21 cellular contexts compared by ENCODE assay signal in genomic region chr12:3930216-3930615, GRCh38. TPM values are rescaled to one million over a fixed set of nuclear protein-coding genes. Genes with fewer than 3 reads are reported as not detected.
DNase-seq lines count a peak whose midpoint lies in the region; ATAC-seq and TF ChIP-seq lines count a peak whose summit lies in the region.
"Had no signal": no experiment of that assay in that cellular context is flagged by ENCODE, and none has a peak within 500 bp of the region (broad histone marks: within the 10 kb centered on the region; RNA-seq: fewer than 3 reads in every experiment).

No MANE protein-coding gene starts in this region.

- H3K4me1 ChIP-seq in GM23338 (ENCODE audit: insufficient read depth): peaks cover 16% of the 10 kb centered on the region
- peaks cover 17% of the 10 kb centered on the region for H3K4me1 ChIP-seq in testis

- H3K9me3 Mint-ChIP-seq in GM23338 (no peaks in the 10 kb centered on the region), WTC11 (peaks cover 8% of the 10 kb centered on the region), mesothelial cell of epicardium (peaks cover 7% of the 10 kb centered on the region), natural killer cell (no peaks in the 10 kb centered on the region)
- H3K9me3 Mint-ChIP-seq: CD14-positive monocyte had no signal

- H3K4me1 Mint-ChIP-seq in GM23338 (peaks cover 32% of the 10 kb centered on the region), WTC11 (peaks cover 38% of the 10 kb centered on the region), mesothelial cell of epicardium (peaks cover 53% of the 10 kb centered on the region), natural killer cell (peaks cover 5% of the 10 kb centered on the region in 2 donors)

- CTCF ChIA-PET in WTC11 (lab: Charles Lee): interaction anchor here (0.9 to 1.1 kb wide), 2 partner anchors 33 to 34 kb away, joined by 3 read pairs; no protein-coding TSS in a partner anchor

- no peaks in the 10 kb centered on the region for H4K20me1 ChIP-seq in GM23338 (replicated peaks; ENCODE audit: insufficient read depth)

- no peaks in the 10 kb centered on the region for H3K27me3 ChIP-seq in GM23338 (ENCODE audit: insufficient read depth)
- no peaks in the 10 kb centered on the region for H3K27me3 ChIP-seq in testis

- intact Hi-C loops in natural killer cell (cut with micrococcal nuclease) (no loop called here), testis (cut with DNase I; ENCODE audit: low total_unique reads) (no loop called here)

- 83 to 91% methylated on average over 7 of the region's 7 CpGs for WGBS in testis, 2 donors

- no peak overlapping the region for H2AFZ ChIP-seq in GM23338

- H3K27ac ChIP-seq in GM23338 (ENCODE audit: low read depth): no peak overlapping the region
- peak overlapping the region in 1 of 2 donors; percentile 82 for H3K27ac ChIP-seq in testis

- H3K36me3 ChIP-seq in GM23338 (ENCODE audit: insufficient read depth): no peaks in the 10 kb centered on the region
- no peaks in the 10 kb centered on the region for H3K36me3 ChIP-seq in testis (ENCODE audit: low read depth, missing control alignments)

- POLR2A ChIA-PET in WTC11 (lab: Charles Lee): no interaction called here

- no peak overlapping the region for H3K27ac Mint-ChIP-seq in GM23338
- H3K27ac Mint-ChIP-seq in WTC11: no peak overlapping the region
- peak overlapping the region; percentile 92 for H3K27ac Mint-ChIP-seq in mesothelial cell of epicardium
- H3K27ac Mint-ChIP-seq in natural killer cell: no peak overlapping the region

- no peaks in the 10 kb centered on the region for H3K9me3 ChIP-seq in testis

- peaks cover 5% of the 10 kb centered on the region for H3K9me2 ChIP-seq in GM23338 (ENCODE audit: insufficient read depth)

- H3K4me2 ChIP-seq in GM23338: no peak overlapping the region

- ATAC-seq in GM23338 (peak; percentile 74), WTC11 (peak; percentile 19; the same call in 1 of the 2 replicates), natural killer cell (no peak)
- ATAC-seq: HCT116, HepG2, SK-N-SH treated with all-trans-retinoic acid at 6 μM for 48 hours had no signal

- no peaks in the 10 kb centered on the region for H3K36me3 Mint-ChIP-seq in GM23338 (ENCODE audit: low read depth)
- H3K36me3 Mint-ChIP-seq in WTC11: no peaks in the 10 kb centered on the region
- H3K36me3 Mint-ChIP-seq in mesothelial cell of epicardium: no peaks in the 10 kb centered on the region
- H3K36me3 Mint-ChIP-seq in natural killer cell: no peaks in the 10 kb centered on the region
- H3K36me3 Mint-ChIP-seq: CD14-positive monocyte had no signal

- no peak for TF ChIP-seq CTCF in GM23338 (conservative IDR thresholded peaks at IDR 0.05; ENCODE audit: low read depth in 2 of 2)
- no peak for TF ChIP-seq CTCF in WTC11 (IDR thresholded peaks at IDR 0.05)
- no peak for TF ChIP-seq CTCF in mesothelial cell of epicardium (IDR thresholded peaks at IDR 0.05; ENCODE audit: unreplicated experiment)
- TF ChIP-seq CTCF in natural killer cell (IDR thresholded peaks at IDR 0.05): no peak
- no peak for TF ChIP-seq CTCF in testis (IDR thresholded peaks at IDR 0.05)

- H3K79me2 ChIP-seq in GM23338 (replicated peaks; ENCODE audit: insufficient read depth): no peaks in the 10 kb centered on the region

- H3K4me3 Mint-ChIP-seq in GM23338 (no peak overlapping the region), WTC11 (no peak overlapping the region), mesothelial cell of epicardium (no peak overlapping the region), natural killer cell (no peak overlapping the region)
- H3K4me3 Mint-ChIP-seq: CD14-positive monocyte had no signal

- H3K27me3 Mint-ChIP-seq in GM23338 (ENCODE audit: insufficient read depth, low read depth, poor library complexity) (peaks cover 4% of the 10 kb centered on the region), WTC11 (ENCODE audit: low read depth) (no peaks in the 10 kb centered on the region; the same call in 1 of the 2 replicates), mesothelial cell of epicardium (ENCODE audit: low read depth) (peaks cover under 1% of the 10 kb centered on the region), natural killer cell (ENCODE audit: low read depth in 2 of 2) (peaks cover 25 to 52% of the 10 kb centered on the region in 2 donors)

- TF ChIP-seq POLR2A in testis (IDR thresholded peaks at IDR 0.05): no peak

- H3K4me3 ChIP-seq in GM23338 (no peak overlapping the region), testis (no peak overlapping the region)

- H3F3A ChIP-seq in GM23338 (replicated peaks; ENCODE audit: low read depth): 0 out of 2 replicates have a peak, but pooled peaks cover 2% of the 10 kb centered on the region

- DNase-seq in GM23338 (ENCODE audit: low spot score) (no peak), WTC11 (ENCODE audit: low spot score) (no peak), mesothelial cell of epicardium (ENCODE audit: low spot score in 2 of 2, unreplicated experiment in 2 of 2) (no peak), pons (ENCODE audit: low spot score) (peak; percentile 64), natural killer cell (no peak), GF-D8 (lab: John Stamatoyannopoulos, UW) (no peak), testis (no peak), NCI-H226 (no peak)
- DNase-seq: DND-41; KBM-7; NCI-H1105; NCI-H2081; NCI-H2171 treated with DMSO at 0.1 percent for 48 hours; NCI-H748 treated with DMSO at 0.1 percent for 48 hours; NK-92 treated with Interleukin-12 subunit alpha and Interleukin-12 subunit beta, amount 100 ng/mL, for 24 hours; OCI-M1; SHP77 treated with DMSO at 0.1 percent for 48 hours had no signal

TF ChIP-seq in GM23338, 12 proteins besides CTCF, POLR2A, EP300 and RAD21 (continues in another document):
- TF ChIP-seq STAT1 (IDR thresholded peaks at IDR 0.05; ENCODE audit: unreplicated experiment) (no peak), ZNF331 (CRISPR knock-in tag; IDR thresholded peaks at IDR 0.05; ENCODE audit: low read depth) (no peak), ZNF114 (CRISPR knock-in tag; IDR thresholded peaks at IDR 0.05) (no peak), CREB1 (CRISPR knock-in tag; IDR thresholded peaks at IDR 0.05; ENCODE audit: low read depth) (no peak), EZH2 (IDR thresholded peaks at IDR 0.05; ENCODE audit: low read depth, unreplicated experiment) (no peak)
- TF ChIP-seq, protein P1, sequence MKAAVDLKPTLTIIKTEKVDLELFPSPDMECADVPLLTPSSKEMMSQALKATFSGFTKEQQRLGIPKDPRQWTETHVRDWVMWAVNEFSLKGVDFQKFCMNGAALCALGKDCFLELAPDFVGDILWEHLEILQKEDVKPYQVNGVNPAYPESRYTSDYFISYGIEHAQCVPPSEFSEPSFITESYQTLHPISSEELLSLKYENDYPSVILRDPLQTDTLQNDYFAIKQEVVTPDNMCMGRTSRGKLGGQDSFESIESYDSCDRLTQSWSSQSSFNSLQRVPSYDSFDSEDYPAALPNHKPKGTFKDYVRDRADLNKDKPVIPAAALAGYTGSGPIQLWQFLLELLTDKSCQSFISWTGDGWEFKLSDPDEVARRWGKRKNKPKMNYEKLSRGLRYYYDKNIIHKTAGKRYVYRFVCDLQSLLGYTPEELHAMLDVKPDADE (IDR thresholded peaks at IDR 0.05): no peak

TF ChIP-seq in WTC11, 78 proteins besides CTCF, POLR2A, EP300 and RAD21 (continues in another document):
- TF ChIP-seq TP53 (CRISPR knock-in tag; IDR thresholded peaks at IDR 0.05): no peak
- TF ChIP-seq NR3C1 (CRISPR knock-in tag; conservative IDR thresholded peaks at IDR 0.05; ENCODE audit: low read depth): no peak
- TF ChIP-seq, protein P2, sequence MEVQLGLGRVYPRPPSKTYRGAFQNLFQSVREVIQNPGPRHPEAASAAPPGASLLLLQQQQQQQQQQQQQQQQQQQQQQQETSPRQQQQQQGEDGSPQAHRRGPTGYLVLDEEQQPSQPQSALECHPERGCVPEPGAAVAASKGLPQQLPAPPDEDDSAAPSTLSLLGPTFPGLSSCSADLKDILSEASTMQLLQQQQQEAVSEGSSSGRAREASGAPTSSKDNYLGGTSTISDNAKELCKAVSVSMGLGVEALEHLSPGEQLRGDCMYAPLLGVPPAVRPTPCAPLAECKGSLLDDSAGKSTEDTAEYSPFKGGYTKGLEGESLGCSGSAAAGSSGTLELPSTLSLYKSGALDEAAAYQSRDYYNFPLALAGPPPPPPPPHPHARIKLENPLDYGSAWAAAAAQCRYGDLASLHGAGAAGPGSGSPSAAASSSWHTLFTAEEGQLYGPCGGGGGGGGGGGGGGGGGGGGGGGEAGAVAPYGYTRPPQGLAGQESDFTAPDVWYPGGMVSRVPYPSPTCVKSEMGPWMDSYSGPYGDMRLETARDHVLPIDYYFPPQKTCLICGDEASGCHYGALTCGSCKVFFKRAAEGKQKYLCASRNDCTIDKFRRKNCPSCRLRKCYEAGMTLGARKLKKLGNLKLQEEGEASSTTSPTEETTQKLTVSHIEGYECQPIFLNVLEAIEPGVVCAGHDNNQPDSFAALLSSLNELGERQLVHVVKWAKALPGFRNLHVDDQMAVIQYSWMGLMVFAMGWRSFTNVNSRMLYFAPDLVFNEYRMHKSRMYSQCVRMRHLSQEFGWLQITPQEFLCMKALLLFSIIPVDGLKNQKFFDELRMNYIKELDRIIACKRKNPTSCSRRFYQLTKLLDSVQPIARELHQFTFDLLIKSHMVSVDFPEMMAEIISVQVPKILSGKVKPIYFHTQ (CRISPR knock-in tag; IDR thresholded peaks at IDR 0.05): no peak
- no peak for TF ChIP-seq ZNF219 (CRISPR knock-in tag; IDR thresholded peaks at IDR 0.05; ENCODE audit: borderline replicate concordance)
- no peak for TF ChIP-seq CDX4 (CRISPR knock-in tag; IDR thresholded peaks at IDR 0.05; ENCODE audit: borderline replicate concordance)
- TF ChIP-seq ZNF232 (CRISPR knock-in tag; IDR thresholded peaks at IDR 0.05): no peak
- no peak for TF ChIP-seq NFYB (CRISPR knock-in tag; conservative IDR thresholded peaks at IDR 0.05; ENCODE audit: low read depth)
- no peak for TF ChIP-seq KAT7 (CRISPR knock-in tag; IDR thresholded peaks at IDR 0.05; ENCODE audit: borderline replicate concordance)

RNA-seq across cellular contexts. Expression of gene PARP11, which starts 57.0 kb away (rescaled TPM):
- total RNA-seq in GM23338 (2014; rRNA removed; shearing (Covaris generic)): 10.8 and 11.5 TPM in 2 replicates
- polyA plus RNA-seq in GM23338 (2016; fragmentation: Nextera tagmentation; extraction: Ambion mirVana): 3.4 and 4.8 TPM in 2 replicates
- total RNA-seq in WTC11 (2021): 8.0 to 11.0 TPM (median 9.5 TPM) in 3 replicates
- total RNA-seq in mesothelial cell of epicardium: 16.3 to 18.6 TPM (median 16.7 TPM) in 3 replicates
- total RNA-seq in natural killer cell: 10 to 100 TPM; 18.8 to 27.3 (median 24.7) TPM
- total RNA-seq in testis: 10 to 100 TPM; 20.5 to 20.6 TPM
- 16.8 TPM for polyA plus RNA-seq in testis (ENCODE audit: insufficient read depth, low read depth, low replicate concordance)

Comparison
In these comparisons a context has a peak if more than half of its experiments do, and no peak if none do; other contexts are left out.
1. ATAC-seq: peak in GM23338 (single experiment) and WTC11 (single experiment); none in natural killer cell (0 of 3).